Comparison of ENCODE assay signal across 12 cellular contexts in the genomic region with DNA sequence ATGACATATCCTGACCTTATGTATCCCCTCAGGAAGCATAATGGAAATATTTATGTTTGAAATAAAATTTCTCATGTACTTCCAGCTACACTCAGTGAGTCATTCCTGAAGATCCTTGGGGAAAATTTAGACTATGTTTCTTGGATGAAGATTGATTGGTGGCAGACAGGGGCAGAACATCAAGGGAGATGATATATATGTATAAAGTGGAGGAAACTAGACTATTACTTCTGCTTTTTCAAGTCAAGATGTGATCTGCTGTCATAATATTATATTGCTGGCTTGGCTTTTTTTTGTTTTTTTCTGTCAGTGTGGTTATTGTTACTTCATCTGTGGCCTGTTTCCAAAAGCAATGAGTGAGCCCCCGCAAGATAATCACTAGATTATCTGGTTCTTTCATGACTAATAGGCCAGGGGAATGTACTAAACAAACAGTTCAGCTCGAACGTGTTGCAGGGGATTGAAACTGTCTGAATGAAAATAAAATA.
DNase-seq lines count a peak whose midpoint lies in the region; ATAC-seq and TF ChIP-seq lines count a peak whose summit lies in the region.
"Had no signal": no experiment of that assay in that cellular context is flagged by ENCODE, and none has a peak within 500 bp of the region (broad histone marks: within the 10 kb centered on the region; RNA-seq: fewer than 3 reads in every experiment).

No MANE protein-coding gene starts in this region.

- CTCF ChIA-PET in HEK293T (lab: Yijun Ruan, JAX) = no interaction called here

- H3K9ac ChIP-seq in fibroblast of lung (ENCODE audit: insufficient read depth, low read length) = no peak overlapping the region

- no peaks in the 10 kb centered on the region for H3K79me2 ChIP-seq in fibroblast of lung (ENCODE audit: control insufficient read depth, insufficient read depth, low read length)

- H3K9me3 ChIP-seq in fibroblast of lung (ENCODE audit: control insufficient read depth, insufficient read depth, low read depth, low read length) = no peaks in the 10 kb centered on the region

- H4K20me1 ChIP-seq in fibroblast of lung (ENCODE audit: control insufficient read depth, extremely low read depth, insufficient read depth, low read length) = peaks cover 2% of the 10 kb centered on the region

- peaks cover 7% of the 10 kb centered on the region for H3K4me1 ChIP-seq in fibroblast of lung (ENCODE audit: control insufficient read depth, extremely low read depth, insufficient read depth, low read length)

- H2AFZ ChIP-seq in fibroblast of lung (ENCODE audit: low read length) = no peak overlapping the region

- no peak for TF ChIP-seq CTCF in fibroblast of lung (conservative IDR thresholded peaks at IDR 0.05 in 1 of 2, IDR thresholded peaks at IDR 0.05 in 1 of 2; ENCODE audit: low read depth in 1 of 2, low read length in 2 of 2)
- no peak for TF ChIP-seq CTCF in GM10266 (IDR thresholded peaks at IDR 0.05; ENCODE audit: control insufficient read depth, insufficient read depth, low read depth, missing control alignments)

- POLR2A ChIA-PET in HEK293T (lab: Yijun Ruan, JAX) = no interaction called here

- no peaks in the 10 kb centered on the region for H3K36me3 ChIP-seq in fibroblast of lung (ENCODE audit: control insufficient read depth, insufficient read depth, low read length)

- peaks cover 17% of the 10 kb centered on the region for H3K27me3 ChIP-seq in fibroblast of lung (ENCODE audit: control insufficient read depth, insufficient read depth, low read length)

- peak; percentile 48 for ATAC-seq in sciatic nerve

- no peak overlapping the region for H3K4me3 ChIP-seq in fibroblast of lung (replicated peaks in 1 of 4; ENCODE audit: control extremely low read depth in 1 of 4, insufficient read depth in 1 of 4, low read depth in 3 of 4, low read length in 4 of 4)

- H3K4me2 ChIP-seq in fibroblast of lung (ENCODE audit: extremely low read depth, insufficient read depth, low read length) = peak overlapping the region; percentile 9

- DNase-seq in H4 (ENCODE audit: low spot score) (peak; percentile 48), RPMI7951 (ENCODE audit: low read depth) (peak; percentile 67), fibroblast of lung (ENCODE audit: low read depth in 2 of 2) (peak; percentile 84 to 97), sciatic nerve (ENCODE audit: low spot score) (no peak), HEK293T (ENCODE audit: extremely low spot score) (no peak), epidermal melanocyte (ENCODE audit: insufficient read length, low spot score) (no peak), GM10266 (ENCODE audit: extremely low spot score) (no peak)
- DNase-seq in activated CD4-positive, alpha-beta T cell treated with anti-CD3 and anti-CD28 coated beads, Interleukin-2, amount 50 U/mL, for 1 hour = no peak
- DNase-seq: activated B cell treated with CpG ODN at 0.5 μM for 24 hours; activated naive CD4-positive, alpha-beta T cell treated with anti-CD3 and anti-CD28 coated beads for 36 hours; head of caudate nucleus; NCI-H82 had no signal

- H3K27ac ChIP-seq in fibroblast of lung (ENCODE audit: insufficient read depth, low read length) = no peak overlapping the region

- intact Hi-C loops in sciatic nerve (cut with DNase I) = no loop called here

TF ChIP-seq in HEK293T, 16 proteins besides CTCF, POLR2A, EP300 and RAD21:
- TF ChIP-seq FOXK2 (IDR thresholded peaks at IDR 0.05) = no peak
- no peak for TF ChIP-seq ELF4 (IDR thresholded peaks at IDR 0.05)
- no peak for TF ChIP-seq HDGF (IDR thresholded peaks at IDR 0.05; ENCODE audit: borderline replicate concordance)
- TF ChIP-seq NFRKB (IDR thresholded peaks at IDR 0.05) = no peak
- TF ChIP-seq LEF1 (IDR thresholded peaks at IDR 0.05; ENCODE audit: borderline replicate concordance) = no peak
- TF ChIP-seq BHLHE40 (IDR thresholded peaks at IDR 0.05; ENCODE audit: borderline replicate concordance) = no peak

Comparison
In these comparisons a context has a peak if more than half of its experiments do, and no peak if none do; other contexts are left out.
1. DNase-seq: peak in H4 (single experiment), RPMI7951 (single experiment) and fibroblast of lung (2 of 2); none in sciatic nerve (single experiment), HEK293T (single experiment), activated CD4-positive, alpha-beta T cell treated with anti-CD3 and anti-CD28 coated beads, Interleukin-2, amount 50 U/mL, for 1 hour (single experiment), epidermal melanocyte (single experiment) and GM10266 (single experiment).